2 cellular contexts compared by ENCODE assay signal in the genomic region with DNA sequence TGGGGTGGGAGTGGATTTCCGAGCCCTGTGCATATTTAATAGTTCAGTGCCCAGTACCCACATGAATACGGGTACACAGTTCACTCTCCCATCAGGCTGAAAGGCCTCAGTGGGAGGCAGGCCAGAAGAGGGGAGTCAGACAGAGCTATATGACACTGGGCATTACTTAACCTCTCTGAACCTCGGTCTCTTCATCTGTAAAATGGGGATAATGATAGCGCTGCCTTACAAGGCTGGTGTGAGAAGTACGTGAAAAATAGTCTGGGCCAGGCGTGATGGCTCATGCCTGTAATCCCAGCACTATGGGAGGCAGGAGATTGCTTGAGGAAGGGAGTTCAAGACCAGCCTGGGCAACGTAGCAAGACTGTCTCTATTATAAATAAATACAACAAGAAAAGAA.
TF ChIP-seq lines count a peak whose summit lies in the region.

No MANE protein-coding gene starts in this region.

TF ChIP-seq in GM23338, 12 proteins besides CTCF, POLR2A, EP300 and RAD21 (continues in another document):
- TF ChIP-seq ZNF462 (CRISPR knock-in tag; IDR thresholded peaks at IDR 0.05) (no peak), EZH2phosphoT487 (IDR thresholded peaks at IDR 0.05; ENCODE audit: unreplicated experiment) (no peak), CREB1 (CRISPR knock-in tag; IDR thresholded peaks at IDR 0.05; ENCODE audit: low read depth) (no peak), ZNF331 (CRISPR knock-in tag; IDR thresholded peaks at IDR 0.05; ENCODE audit: low read depth) (no peak), JUNB (IDR thresholded peaks at IDR 0.05; ENCODE audit: unreplicated experiment) (no peak), STAT1 (IDR thresholded peaks at IDR 0.05; ENCODE audit: unreplicated experiment) (no peak), ZNF114 (CRISPR knock-in tag; IDR thresholded peaks at IDR 0.05) (no peak), POLR2AphosphoS5 (IDR thresholded peaks at IDR 0.05; ENCODE audit: low read depth) (no peak), NANOG (IDR thresholded peaks at IDR 0.05; ENCODE audit: borderline replicate concordance) (no peak)
- TF ChIP-seq, protein P1, sequence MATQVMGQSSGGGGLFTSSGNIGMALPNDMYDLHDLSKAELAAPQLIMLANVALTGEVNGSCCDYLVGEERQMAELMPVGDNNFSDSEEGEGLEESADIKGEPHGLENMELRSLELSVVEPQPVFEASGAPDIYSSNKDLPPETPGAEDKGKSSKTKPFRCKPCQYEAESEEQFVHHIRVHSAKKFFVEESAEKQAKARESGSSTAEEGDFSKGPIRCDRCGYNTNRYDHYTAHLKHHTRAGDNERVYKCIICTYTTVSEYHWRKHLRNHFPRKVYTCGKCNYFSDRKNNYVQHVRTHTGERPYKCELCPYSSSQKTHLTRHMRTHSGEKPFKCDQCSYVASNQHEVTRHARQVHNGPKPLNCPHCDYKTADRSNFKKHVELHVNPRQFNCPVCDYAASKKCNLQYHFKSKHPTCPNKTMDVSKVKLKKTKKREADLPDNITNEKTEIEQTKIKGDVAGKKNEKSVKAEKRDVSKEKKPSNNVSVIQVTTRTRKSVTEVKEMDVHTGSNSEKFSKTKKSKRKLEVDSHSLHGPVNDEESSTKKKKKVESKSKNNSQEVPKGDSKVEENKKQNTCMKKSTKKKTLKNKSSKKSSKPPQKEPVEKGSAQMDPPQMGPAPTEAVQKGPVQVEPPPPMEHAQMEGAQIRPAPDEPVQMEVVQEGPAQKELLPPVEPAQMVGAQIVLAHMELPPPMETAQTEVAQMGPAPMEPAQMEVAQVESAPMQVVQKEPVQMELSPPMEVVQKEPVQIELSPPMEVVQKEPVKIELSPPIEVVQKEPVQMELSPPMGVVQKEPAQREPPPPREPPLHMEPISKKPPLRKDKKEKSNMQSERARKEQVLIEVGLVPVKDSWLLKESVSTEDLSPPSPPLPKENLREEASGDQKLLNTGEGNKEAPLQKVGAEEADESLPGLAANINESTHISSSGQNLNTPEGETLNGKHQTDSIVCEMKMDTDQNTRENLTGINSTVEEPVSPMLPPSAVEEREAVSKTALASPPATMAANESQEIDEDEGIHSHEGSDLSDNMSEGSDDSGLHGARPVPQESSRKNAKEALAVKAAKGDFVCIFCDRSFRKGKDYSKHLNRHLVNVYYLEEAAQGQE (IDR thresholded peaks at IDR 0.05; ENCODE audit: unreplicated experiment), result no peak

TF ChIP-seq in WTC11, 78 proteins besides CTCF, POLR2A, EP300 and RAD21 (continued from another document):
- TF ChIP-seq HMGXB4 (CRISPR knock-in tag; IDR thresholded peaks at IDR 0.05), result no peak
- TF ChIP-seq ZNF317 (CRISPR knock-in tag; IDR thresholded peaks at IDR 0.05; ENCODE audit: borderline replicate concordance, low read depth), result no peak
- TF ChIP-seq FOXP1 (CRISPR knock-in tag; IDR thresholded peaks at IDR 0.05; ENCODE audit: borderline replicate concordance), result no peak
- no peak for TF ChIP-seq NFATC4 (CRISPR knock-in tag; IDR thresholded peaks at IDR 0.05)
- TF ChIP-seq CBFB (CRISPR knock-in tag; IDR thresholded peaks at IDR 0.05; ENCODE audit: low read depth), result no peak
- TF ChIP-seq ZNF263 (CRISPR knock-in tag; IDR thresholded peaks at IDR 0.05; ENCODE audit: low read depth), result no peak
- no peak for TF ChIP-seq CREB1 (CRISPR knock-in tag; IDR thresholded peaks at IDR 0.05)
- no peak for TF ChIP-seq KAT7 (CRISPR knock-in tag; IDR thresholded peaks at IDR 0.05; ENCODE audit: borderline replicate concordance)
- no peak for TF ChIP-seq AR (CRISPR knock-in tag; IDR thresholded peaks at IDR 0.05)
- no peak for TF ChIP-seq JAZF1 (CRISPR knock-in tag; IDR thresholded peaks at IDR 0.05)
- TF ChIP-seq ZBTB43 (CRISPR knock-in tag; IDR thresholded peaks at IDR 0.05), result no peak
- TF ChIP-seq IRF2 (CRISPR knock-in tag; IDR thresholded peaks at IDR 0.05; ENCODE audit: borderline replicate concordance, low read depth), result no peak
- no peak for TF ChIP-seq NR1H2 (CRISPR knock-in tag; IDR thresholded peaks at IDR 0.05)
- TF ChIP-seq, protein P2, sequence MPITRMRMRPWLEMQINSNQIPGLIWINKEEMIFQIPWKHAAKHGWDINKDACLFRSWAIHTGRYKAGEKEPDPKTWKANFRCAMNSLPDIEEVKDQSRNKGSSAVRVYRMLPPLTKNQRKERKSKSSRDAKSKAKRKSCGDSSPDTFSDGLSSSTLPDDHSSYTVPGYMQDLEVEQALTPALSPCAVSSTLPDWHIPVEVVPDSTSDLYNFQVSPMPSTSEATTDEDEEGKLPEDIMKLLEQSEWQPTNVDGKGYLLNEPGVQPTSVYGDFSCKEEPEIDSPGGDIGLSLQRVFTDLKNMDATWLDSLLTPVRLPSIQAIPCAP (CRISPR knock-in tag; IDR thresholded peaks at IDR 0.05), result no peak
TF ChIP-seq in WTC11: peak in this region for 0.
